ENCODE assay signal across 9 cellular contexts in the genomic region with DNA sequence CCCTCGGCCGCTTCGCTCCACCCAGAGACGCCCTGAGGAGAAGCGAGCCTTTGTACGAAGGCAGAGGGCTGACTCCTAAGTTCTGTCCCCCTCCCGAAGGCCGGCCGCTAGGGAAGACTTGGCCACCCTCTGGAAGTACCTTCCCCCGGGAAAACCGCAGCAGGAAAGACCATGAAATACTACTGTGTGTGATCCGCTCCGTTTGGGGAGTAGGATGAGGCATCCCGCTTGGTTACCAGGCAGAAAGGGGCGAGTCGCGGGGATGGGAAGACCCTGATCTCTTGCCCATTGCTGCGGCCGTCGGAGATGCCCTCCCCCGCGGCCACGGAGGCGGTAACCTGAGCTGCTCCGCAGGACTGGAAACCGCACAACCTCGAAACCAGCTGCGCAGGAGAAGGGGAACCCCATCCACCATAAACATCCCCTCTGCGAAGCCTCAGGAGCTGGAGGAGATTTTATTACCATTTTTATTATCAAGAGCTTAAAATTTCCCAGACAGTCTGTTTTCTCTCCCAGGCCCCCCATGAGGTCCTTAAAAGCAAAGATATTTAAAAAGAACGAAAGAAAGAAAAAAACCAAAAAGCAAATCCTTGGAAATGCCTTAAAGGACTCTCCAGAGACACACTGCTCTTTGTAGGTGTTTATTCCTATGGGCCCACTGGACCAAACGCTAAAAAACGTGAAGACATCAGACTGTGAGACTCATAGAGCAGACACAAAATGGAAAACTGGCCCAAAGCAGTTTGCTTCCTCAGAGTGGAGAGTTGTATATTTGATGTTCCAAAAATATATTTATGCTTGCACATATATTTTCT. TPM values are rescaled to one million over a fixed set of nuclear protein-coding genes. Genes with fewer than 3 reads are reported as not detected.
DNase-seq lines count a peak whose midpoint lies in the region; ATAC-seq, FAIRE-seq and TF ChIP-seq lines count a peak whose summit lies in the region.
"Had no signal": no experiment of that assay in that cellular context is flagged by ENCODE, and none has a peak within 500 bp of the region (broad histone marks: within the 10 kb centered on the region; RNA-seq: fewer than 3 reads in every experiment).

No MANE protein-coding gene starts in this region.

- no peak overlapping the region for H3K9ac ChIP-seq in GM12878 (ENCODE audit: control insufficient read depth, insufficient read depth, low read length)

- H3K27me3 ChIP-seq in GM12878 (replicated peaks in 1 of 2; ENCODE audit: control insufficient read depth in 2 of 2, insufficient read depth in 2 of 2, low read length in 1 of 2) = peaks cover 13 to 16% of the 10 kb centered on the region in 2 experiments

- H3K4me3 ChIP-seq in GM12878 = no peak overlapping the region

- H3K9me3 ChIP-seq in GM12878 (replicated peaks; ENCODE audit: control insufficient read depth, insufficient read depth, low read length) = no peaks in the 10 kb centered on the region

- no peaks in the 10 kb centered on the region for H3K4me1 ChIP-seq in GM12878 (ENCODE audit: control insufficient read depth, insufficient read depth, low read length)

- H3K36me3 Mint-ChIP-seq in activated CD4-positive, alpha-beta T cell treated with anti-CD3 and anti-CD28 coated beads for 36 hours (ENCODE audit: low read depth) = no peaks in the 10 kb centered on the region

- no peak for TF ChIP-seq RAD21 in GM12878 (IDR thresholded peaks at IDR 0.05; ENCODE audit: insufficient read depth, low read depth, low read length)

- no peak overlapping the region for H3K4me2 ChIP-seq in GM12878 (ENCODE audit: control insufficient read depth, insufficient read depth)

- H3K36me3 ChIP-seq in GM12878 (ENCODE audit: control insufficient read depth in 2 of 2, insufficient read depth in 2 of 2, low read length in 1 of 2) = no peaks in the 10 kb centered on the region

- H2AFZ ChIP-seq in GM12878 (ENCODE audit: control insufficient read depth, low read depth, low read length) = no peak overlapping the region

- no peak for TF ChIP-seq CTCF in GM12878 (IDR thresholded peaks at IDR 0.05 in 2 of 3, conservative IDR thresholded peaks at IDR 0.05 in 1 of 3; ENCODE audit: control insufficient read depth in 2 of 3, extremely low read depth in 1 of 3, insufficient read depth in 1 of 3, low read depth in 3 of 3, low read length in 3 of 3)

- TF ChIP-seq POLR2A in GM12878 (IDR thresholded peaks at IDR 0.05; ENCODE audit: low read depth, low read length) = no peak

- no peak overlapping the region for H3K4me3 Mint-ChIP-seq in activated CD4-positive, alpha-beta T cell treated with anti-CD3 and anti-CD28 coated beads for 36 hours

- SMC1A ChIA-PET in GM12878 (lab: Charles Lee; ENCODE audit: uncharacterized antibody, unreplicated experiment) = interaction anchor here (1.0 to 2.0 kb wide), 3 partner anchors 8 to 49 kb away, joined by 3 to 9 read pairs (median 3); no protein-coding TSS in a partner anchor

- TF ChIP-seq EP300 in GM12878 (IDR thresholded peaks at IDR 0.05; ENCODE audit: borderline replicate concordance in 1 of 2, control insufficient read depth in 1 of 2, low read depth in 2 of 2, low read length in 2 of 2) = no peak

- H3K4me1 Mint-ChIP-seq in activated CD4-positive, alpha-beta T cell treated with anti-CD3 and anti-CD28 coated beads for 36 hours = peaks cover 22% of the 10 kb centered on the region

- RAD21 ChIA-PET in GM12878 (lab: Charles Lee; ENCODE audit: unreplicated experiment) = interaction anchor here (1.1 kb wide), 1 partner anchor 189 kb away, joined by 3 read pairs; no protein-coding TSS in a partner anchor

- CTCF ChIA-PET in activated CD4-positive, alpha-beta T cell treated with anti-CD3 and anti-CD28 coated beads for 36 hours (lab: Charles Lee) = interaction anchor here (0.6 to 1.3 kb wide), 7 partner anchors 11 to 352 kb away, joined by 3 to 5 read pairs (median 3); no protein-coding TSS in a partner anchor
- CTCF ChIA-PET in GM12878 (lab: Yijun Ruan, JAX) = interaction anchor here (3.2 kb wide), 1 partner anchor 74 kb away, joined by 20 read pairs; no protein-coding TSS in a partner anchor

- 31% methylated on average over 26 of the region's 32 CpGs for WGBS in GM12878 (ENCODE audit: insufficient coverage, insufficient replicate concordance, low lambda C conversion rate, missing lambda C conversion rate)

- no TSS peak for BruUV-seq in GM12878 (replicated peaks; lab: Mats Ljungman, UMichigan)

- in situ Hi-C loops in GM12878 (cut with MboI) = no loop called here

- POLR2A ChIA-PET in activated CD4-positive, alpha-beta T cell treated with anti-CD3 and anti-CD28 coated beads for 36 hours (lab: Charles Lee) = no interaction called here
- POLR2A ChIA-PET in GM12878 (lab: Charles Lee) = no interaction called here

- no peak overlapping the region for H3K27ac Mint-ChIP-seq in activated CD4-positive, alpha-beta T cell treated with anti-CD3 and anti-CD28 coated beads for 36 hours

- peaks cover 47% of the 10 kb centered on the region for H3K27me3 Mint-ChIP-seq in activated CD4-positive, alpha-beta T cell treated with anti-CD3 and anti-CD28 coated beads for 36 hours

- no peak for FAIRE-seq in GM12878 (lab: Jason Lieb, UNC)

- no peaks in the 10 kb centered on the region for H3K79me2 ChIP-seq in GM12878 (ENCODE audit: control insufficient read depth, insufficient read depth, low read length)

- ATAC-seq in activated CD4-positive, alpha-beta T cell treated with anti-CD3 and anti-CD28 coated beads for 36 hours = no peak
- ATAC-seq in GM12878 (peak; percentile 58), left lobe of liver (peak; percentile 37), HG03175 (IDR thresholded peaks at IDR 0.05; ENCODE audit: unreplicated experiment) (no peak), HG02759 (IDR thresholded peaks at IDR 0.05; ENCODE audit: unreplicated experiment) (no peak), GM18519 (IDR thresholded peaks at IDR 0.05; ENCODE audit: low FRiP score, unreplicated experiment) (no peak)

- no peaks in the 10 kb centered on the region for H3K9me3 Mint-ChIP-seq in activated CD4-positive, alpha-beta T cell treated with anti-CD3 and anti-CD28 coated beads for 36 hours (ENCODE audit: low read depth)

- intact Hi-C loops in activated CD4-positive, alpha-beta T cell treated with anti-CD3 and anti-CD28 coated beads for 36 hours (cut with DNase I, micrococcal nuclease) = loop anchor here in 1 of 2 experiments (2.0 to 10.0 kb wide), 2 partner anchors 73 to 195 kb away; a partner anchor contains a TSS
- intact Hi-C loops in GM12878 (cut with micrococcal nuclease; ENCODE audit: unreplicated experiment) = no loop called here

- no peaks in the 10 kb centered on the region for H4K20me1 ChIP-seq in GM12878 (ENCODE audit: control insufficient read depth, insufficient read depth)

- H3K27ac ChIP-seq in GM12878 (ENCODE audit: control insufficient read depth, insufficient read depth) = no peak overlapping the region
- peak overlapping the region; percentile 51 for H3K27ac ChIP-seq in substantia nigra (ENCODE audit: low read depth, low read length, poor library complexity, severe bottlenecking)
- H3K27ac ChIP-seq: C4-2B had no signal

- DNase-seq in activated CD4-positive, alpha-beta T cell treated with anti-CD3 and anti-CD28 coated beads for 36 hours = peak; percentile 45
- DNase-seq in activated CD4-positive, alpha-beta T cell treated with anti-CD3 and anti-CD28 coated beads for 4 hours = no peak
- DNase-seq in GM12878 (ENCODE audit: low read depth, low spot score) = no peak
- no peak for DNase-seq in left lobe of liver (ENCODE audit: low spot score)
- peak in 1 of 49 donors; percentile 41 for DNase-seq in substantia nigra (lab: John Stamatoyannopoulos, UW)

TF ChIP-seq in GM12878, 131 proteins besides CTCF, POLR2A, EP300 and RAD21:
- no peak for TF ChIP-seq SMAD5 (IDR thresholded peaks at IDR 0.05; ENCODE audit: low read depth)
- peak; percentile 19; the same call in 1 of the 2 replicates for TF ChIP-seq RUNX3 (IDR thresholded peaks at IDR 0.05; ENCODE audit: low read length)
- TF ChIP-seq SUZ12 (IDR thresholded peaks at IDR 0.05; ENCODE audit: unreplicated experiment) = peak; percentile 9
TF ChIP-seq in GM12878: peak in this region for 2.

RNA-seq across cellular contexts. Expression of a gene that starts 1.0 kb away (rescaled TPM):
- not detected for total RNA-seq in activated CD4-positive, alpha-beta T cell treated with anti-CD3 and anti-CD28 coated beads for 36 hours
- total RNA-seq in GM12878 (2013; cell fraction: nucleolus; rRNA removed) = not detected in 2 replicates
- total RNA-seq in GM12878 (2014; rRNA removed) (not detected in 2 replicates), GM12878 (2014; rRNA removed; fragmentation: Illumina TruSeq; extraction: Trizol) (not detected in 2 replicates), GM12878 (2021) (0.23 and 0.27 TPM in 2 replicates), left lobe of liver (2.6 TPM)
- polyA plus RNA-seq in GM12878 (2011; ENCODE audit: low read depth) = not detected
- polyA plus RNA-seq in GM12878 (2011; rRNA removed) (0.46 and 0.49 TPM in 2 replicates), GM12878 (2014; fragmentation: Illumina TruSeq; extraction: Trizol) (not detected in 2 replicates), GM12878 (2014; fragmentation: Nextera tagmentation; extraction: Ambion mirVana) (under 1 TPM; 0.11 to 0.16 TPM), GM12878 (2014; rRNA removed) (0.04 TPM in 1 of 2 replicates, not detected in the other), GM12878 (2016; fragmentation: Nextera tagmentation; extraction: Ambion mirVana) (under 1 TPM; 0.40 to 0.43 TPM)
- 0.25 and 0.43 TPM in 2 replicates for polyA plus RNA-seq in GM12878 (2011; cell fraction: cytosol; rRNA removed)
- polyA plus RNA-seq in GM12878 (2011; cell fraction: nucleus; rRNA removed) = 2.1 and 2.5 TPM in 2 replicates
- 0.15 TPM in 1 of 2 replicates, not detected in the other for polyA plus RNA-seq in GM12878 (2012)
- polyA minus RNA-seq in GM12878 (2011; rRNA and poly(A)+ RNA removed) = 1.4 and 1.5 TPM in 2 replicates
- not detected in 2 replicates for polyA minus RNA-seq in GM12878 (2011; cell fraction: cytosol; rRNA and poly(A)+ RNA removed)
- polyA minus RNA-seq in GM12878 (2011; cell fraction: nucleus; rRNA and poly(A)+ RNA removed) = 0.85 and 1.6 TPM in 2 replicates

Comparison
In these comparisons a context has a peak if more than half of its experiments do, and no peak if none do; other contexts are left out.
1. ATAC-seq: peak in GM12878 (single experiment) and left lobe of liver (single experiment); none in activated CD4-positive, alpha-beta T cell treated with anti-CD3 and anti-CD28 coated beads for 36 hours (single experiment), HG03175 (single experiment), HG02759 (single experiment) and GM18519 (single experiment).